Comparison of ENCODE assay signal across 18 cellular contexts in genomic region chr4:110130578-110131358, GRCh38.
DNase-seq lines count a peak whose midpoint lies in the region; ATAC-seq, FAIRE-seq and TF ChIP-seq lines count a peak whose summit lies in the region.
"Had no signal": no experiment of that assay in that cellular context is flagged by ENCODE, and none has a peak within 500 bp of the region (broad histone marks: within the 10 kb centered on the region; RNA-seq: fewer than 3 reads in every experiment).

No MANE protein-coding gene starts in this region.

- no peak for FAIRE-seq in bronchial epithelial cell (lab: Jason Lieb, UNC)
- FAIRE-seq: RCC 7860 had no signal

- TF ChIP-seq CTCF in bronchial epithelial cell (IDR thresholded peaks at IDR 0.05; ENCODE audit: insufficient read depth, low read length, severe bottlenecking) (no peak), right lobe of liver (IDR thresholded peaks at IDR 0.05) (no peak), type B pancreatic cell (conservative IDR thresholded peaks at IDR 0.05) (no peak), psoas muscle (IDR thresholded peaks at IDR 0.05) (no peak)

- H3K27ac Mint-ChIP-seq in type B pancreatic cell: peak overlapping the region; percentile 30

- H3K4me3 Mint-ChIP-seq in type B pancreatic cell: peak overlapping the region; percentile 11
- H3K4me3 Mint-ChIP-seq: CD8-positive, alpha-beta memory T cell had no signal

- H3K4me1 ChIP-seq in right lobe of liver: peaks cover 0 to 14% (median 4%) of the 10 kb centered on the region in 4 donors
- no peaks in the 10 kb centered on the region for H3K4me1 ChIP-seq in psoas muscle
- H3K4me1 ChIP-seq in effector memory CD4-positive, alpha-beta T cell (ENCODE audit: control insufficient read depth, insufficient read depth, low read length, poor library complexity, severe bottlenecking): no peaks in the 10 kb centered on the region
- H3K4me1 ChIP-seq: BLaER1 had no signal

- H3K27ac ChIP-seq in right lobe of liver: no peak overlapping the region
- no peak overlapping the region for H3K27ac ChIP-seq in psoas muscle
- no peak overlapping the region for H3K27ac ChIP-seq in effector memory CD4-positive, alpha-beta T cell (ENCODE audit: insufficient read depth, low read length, poor library complexity, severe bottlenecking)
- H3K27ac ChIP-seq: 22Rv1, BLaER1 had no signal

- peaks cover 27% of the 10 kb centered on the region for H3K4me1 Mint-ChIP-seq in type B pancreatic cell (ENCODE audit: unreplicated experiment)

- no peaks in the 10 kb centered on the region for H3K27me3 Mint-ChIP-seq in type B pancreatic cell
- H3K27me3 Mint-ChIP-seq: CD8-positive, alpha-beta memory T cell had no signal

- peaks cover 26% of the 10 kb centered on the region for H3K36me3 Mint-ChIP-seq in type B pancreatic cell

- no peaks in the 10 kb centered on the region for H3K27me3 ChIP-seq in bronchial epithelial cell (ENCODE audit: control insufficient read depth, insufficient read depth, low read length)
- no peaks in the 10 kb centered on the region for H3K27me3 ChIP-seq in right lobe of liver
- no peaks in the 10 kb centered on the region for H3K27me3 ChIP-seq in psoas muscle (ENCODE audit: insufficient read depth in 3 of 3, low read length in 2 of 3)
- no peaks in the 10 kb centered on the region for H3K27me3 ChIP-seq in effector memory CD4-positive, alpha-beta T cell (replicated peaks; ENCODE audit: control insufficient read depth, insufficient read depth, low read length, poor library complexity, severe bottlenecking)
- H3K27me3 ChIP-seq: BLaER1 had no signal

- H3K36me3 ChIP-seq in bronchial epithelial cell (ENCODE audit: control insufficient read depth, insufficient read depth, low read length): no peaks in the 10 kb centered on the region
- H3K36me3 ChIP-seq in right lobe of liver: no peaks in the 10 kb centered on the region
- H3K36me3 ChIP-seq in psoas muscle (ENCODE audit: insufficient read depth in 1 of 2, low read depth in 1 of 2): no peaks in the 10 kb centered on the region
- H3K36me3 ChIP-seq in effector memory CD4-positive, alpha-beta T cell (ENCODE audit: control insufficient read depth, insufficient read depth, low read length): no peaks in the 10 kb centered on the region

- H3K9me3 ChIP-seq in right lobe of liver (no peaks in the 10 kb centered on the region), psoas muscle (no peaks in the 10 kb centered on the region)
- H3K9me3 ChIP-seq in effector memory CD4-positive, alpha-beta T cell (ENCODE audit: control insufficient read depth, low read length): no peaks in the 10 kb centered on the region
- H3K9me3 ChIP-seq: BLaER1 had no signal

- intact Hi-C loops in right lobe of liver (cut with DNase I): no loop called here
- intact Hi-C loops in psoas muscle (cut with DNase I): no loop called here

- TF ChIP-seq POLR2A in right lobe of liver (IDR thresholded peaks at IDR 0.05): no peak

- ATAC-seq in right lobe of liver (peak; percentile 48 to 61 (median 50)), psoas muscle (no peak)

- no peak overlapping the region for H3K4me3 ChIP-seq in bronchial epithelial cell (ENCODE audit: low read depth, low read length)
- no peak overlapping the region for H3K4me3 ChIP-seq in right lobe of liver
- H3K4me3 ChIP-seq in psoas muscle: no peak overlapping the region
- no peak overlapping the region for H3K4me3 ChIP-seq in effector memory CD4-positive, alpha-beta T cell (ENCODE audit: insufficient read depth, low read depth, low read length, poor library complexity, severe bottlenecking)
- H3K4me3 ChIP-seq: BLaER1 had no signal

- WGBS in right lobe of liver (ENCODE audit: insufficient coverage, low coverage, low lambda C conversion rate, missing lambda C conversion rate): 69% methylated on average over 4 of the region's 4 CpGs
- WGBS in psoas muscle, 3 donors: 86 to 92% (median 87%) methylated on average over 4 of the region's 4 CpGs

- peaks cover 7% of the 10 kb centered on the region for H3K9me3 Mint-ChIP-seq in type B pancreatic cell
- H3K9me3 Mint-ChIP-seq: CD8-positive, alpha-beta memory T cell had no signal

- peak; percentile 2 for DNase-seq in SIG-M5 treated with dmso at 0.1 percent for 504 hours (lab: John Stamatoyannopoulos, UW; ENCODE audit: unreplicated experiment)
- DNase-seq in SIG-M5 (lab: John Stamatoyannopoulos, UW): no peak
- peak; percentile 83 for DNase-seq in bronchial epithelial cell (ENCODE audit: low read depth)
- DNase-seq in right lobe of liver: no peak
- DNase-seq in type B pancreatic cell (ENCODE audit: extremely low spot score, unreplicated experiment): no peak
- no peak for DNase-seq in psoas muscle
- no peak for DNase-seq in effector memory CD4-positive, alpha-beta T cell
- DNase-seq in SW480 (ENCODE audit: low spot score): no peak
- DNase-seq: CD8-positive, alpha-beta memory T cell; DMS 273 treated with DMSO at 0.1 percent for 48 hours; GOT3; KBM-7; NCI-H1092; NCI-H1694 treated with DMSO at 0.1 percent for 48 hours; NCI-H345 had no signal

Comparison
In these comparisons a context has a peak if more than half of its experiments do, and no peak if none do; other contexts are left out.
1. DNase-seq: peak in SIG-M5 treated with dmso at 0.1 percent for 504 hours (single experiment) and bronchial epithelial cell (single experiment); none in SIG-M5 (single experiment), right lobe of liver (0 of 3), type B pancreatic cell (single experiment), psoas muscle (0 of 2), effector memory CD4-positive, alpha-beta T cell (0 of 3) and SW480 (single experiment).
2. ATAC-seq: peak in right lobe of liver (4 of 4); none in psoas muscle (0 of 4).